8 cellular contexts compared by ENCODE assay signal in genomic region chr16:77584205-77584859, GRCh38.
DNase-seq lines count a peak whose midpoint lies in the region; ATAC-seq and TF ChIP-seq lines count a peak whose summit lies in the region.

No MANE protein-coding gene starts in this region.

- H3K36me3 Mint-ChIP-seq in CD4-positive, alpha-beta T cell (ENCODE audit: low read depth) = no peaks in the 10 kb centered on the region

- H3K79me2 ChIP-seq in Loucy (ENCODE audit: insufficient read depth, low read length) = no peaks in the 10 kb centered on the region
- no peaks in the 10 kb centered on the region for H3K79me2 ChIP-seq in SK-N-SH (ENCODE audit: insufficient read depth)

- H3K4me3 Mint-ChIP-seq in CD4-positive, alpha-beta T cell = no peak overlapping the region

- H3K9ac ChIP-seq in Loucy (ENCODE audit: low read depth, low read length, poor library complexity, severe bottlenecking) (no peak overlapping the region), SK-N-SH (no peak overlapping the region)

- no peak overlapping the region for H3K27ac ChIP-seq in CD4-positive, alpha-beta T cell (ENCODE audit: low read depth, low read length)
- no peak overlapping the region for H3K27ac ChIP-seq in SK-N-SH (ENCODE audit: low read depth in 2 of 2, low read length in 1 of 2)
- no peak overlapping the region for H3K27ac ChIP-seq in body of pancreas

- H3F3A ChIP-seq in Loucy (ENCODE audit: low read depth) (no peaks in the 10 kb centered on the region), SK-N-SH (replicated peaks; ENCODE audit: insufficient read depth) (no peaks in the 10 kb centered on the region)

- no peak for ATAC-seq in CD4-positive, alpha-beta T cell (ENCODE audit: poor library complexity)
- peak; percentile 59 for ATAC-seq in body of pancreas
- no peak for ATAC-seq in GM21423 (IDR thresholded peaks at IDR 0.05; ENCODE audit: unreplicated experiment)

- H3K4me3 ChIP-seq in Loucy (ENCODE audit: low read length, poor library complexity, severe bottlenecking) = no peak overlapping the region
- H3K4me3 ChIP-seq in SK-N-SH (ENCODE audit: low read depth in 2 of 2, low read length in 1 of 2) = no peak overlapping the region; a peak in 1 of 4 replicates
- H3K4me3 ChIP-seq in body of pancreas = no peak overlapping the region

- peak; percentile 93 for TF ChIP-seq RAD21 in SK-N-SH (IDR thresholded peaks at IDR 0.05; ENCODE audit: low read length)

- H3K9me2 ChIP-seq in Loucy (replicated peaks; ENCODE audit: low read depth, low read length) (no peaks in the 10 kb centered on the region), SK-N-SH (no peaks in the 10 kb centered on the region)

- no peak for TF ChIP-seq POLR2A in body of pancreas (IDR thresholded peaks at IDR 0.05)

- H3K27me3 ChIP-seq in CD4-positive, alpha-beta T cell (ENCODE audit: control insufficient read depth, insufficient read depth, low read length) = peaks cover 4% of the 10 kb centered on the region
- H3K27me3 ChIP-seq in Loucy (ENCODE audit: insufficient read depth, low read length, poor library complexity, severe bottlenecking) = no peaks in the 10 kb centered on the region
- H3K27me3 ChIP-seq in SK-N-SH (ENCODE audit: insufficient read depth) = no peaks in the 10 kb centered on the region
- H3K27me3 ChIP-seq in body of pancreas = no peaks in the 10 kb centered on the region

- H3K9me3 Mint-ChIP-seq in CD4-positive, alpha-beta T cell = no peaks in the 10 kb centered on the region

- DNase-seq in CD4-positive, alpha-beta T cell = peak in 8 of 10 experiments; percentile 8 to 29 (median 19)
- DNase-seq in GM19238 (ENCODE audit: insufficient read length, low spot score) = peak; percentile 9
- peak; percentile 55 for DNase-seq in SK-N-SH
- peak; percentile 50 to 67 (median 56) for DNase-seq in body of pancreas
- peak; percentile 83 for DNase-seq in inferior parietal cortex (ENCODE audit: extremely low spot score)
- DNase-seq in stimulated activated CD4-positive, alpha-beta T cell treated with anti-CD3 and anti-CD28 coated beads, Interleukin-1b, Interleukin-23, amount 100 ng/mL, for 48 hours = peak; percentile 35

- no peaks in the 10 kb centered on the region for H3K36me3 ChIP-seq in Loucy (ENCODE audit: insufficient read depth, low read length)
- no peaks in the 10 kb centered on the region for H3K36me3 ChIP-seq in SK-N-SH (replicated peaks in 1 of 2; ENCODE audit: control insufficient read depth in 1 of 2, insufficient read depth in 2 of 2, low read length in 1 of 2)
- H3K36me3 ChIP-seq in body of pancreas (replicated peaks in 1 of 2; ENCODE audit: insufficient read depth in 1 of 2, low read depth in 2 of 2) = no peaks in the 10 kb centered on the region

- no peaks in the 10 kb centered on the region for H4K20me1 ChIP-seq in Loucy (ENCODE audit: insufficient read depth, low read length, poor library complexity, severe bottlenecking)
- no peaks in the 10 kb centered on the region for H4K20me1 ChIP-seq in SK-N-SH (ENCODE audit: insufficient read depth)

- peaks cover 39% of the 10 kb centered on the region for H3K27me3 Mint-ChIP-seq in CD4-positive, alpha-beta T cell

- TF ChIP-seq EP300 in SK-N-SH (IDR thresholded peaks at IDR 0.05; ENCODE audit: borderline replicate concordance in 1 of 2, low read depth in 1 of 2, low read length in 1 of 2) = no peak

- peak; percentile 83 for TF ChIP-seq CTCF in CD4-positive, alpha-beta T cell (IDR thresholded peaks at IDR 0.05)
- TF ChIP-seq CTCF in Loucy (conservative IDR thresholded peaks at IDR 0.05; ENCODE audit: low read length) = peak; percentile 96
- TF ChIP-seq CTCF in SK-N-SH (IDR thresholded peaks at IDR 0.05) = peak; percentile 95
- TF ChIP-seq CTCF in body of pancreas (IDR thresholded peaks at IDR 0.05) = peak; percentile 78 to 96 (median 89)

- CTCF ChIA-PET in CD4-positive, alpha-beta T cell (lab: Charles Lee) = interaction anchor here (0.7 to 3.3 kb wide), 4 partner anchors 19 to 349 kb away, joined by 3 to 15 read pairs (median 3); no protein-coding TSS in a partner anchor
- CTCF ChIA-PET in SK-N-SH (lab: Yijun Ruan, JAX) = interaction anchor here (0.5 to 17.2 kb wide), 43 partner anchors 8 to 1654 kb away, joined by 3 to 317 read pairs (median 4); partner anchors contain the start of gene ADAMTS18

- no peaks in the 10 kb centered on the region for H3K4me1 Mint-ChIP-seq in CD4-positive, alpha-beta T cell (ENCODE audit: low read depth)

- no peak overlapping the region for H3K27ac Mint-ChIP-seq in CD4-positive, alpha-beta T cell

- POLR2A ChIA-PET in CD4-positive, alpha-beta T cell (lab: Charles Lee) = no interaction called here
- POLR2A ChIA-PET in SK-N-SH (lab: Yijun Ruan, JAX) = interaction anchor here (0.5 kb wide), 1 partner anchor 11 kb away, joined by 3 read pairs; no protein-coding TSS in a partner anchor

- H2AFZ ChIP-seq in Loucy (ENCODE audit: low read length) (no peak overlapping the region), SK-N-SH (ENCODE audit: low read depth) (no peak overlapping the region)

- intact Hi-C loops in CD4-positive, alpha-beta T cell (cut with DNase I, micrococcal nuclease) = loop anchor here (1.0 kb wide), 1 partner anchor 348 kb away; no protein-coding TSS in a partner anchor
- intact Hi-C loops in body of pancreas (cut with DNase I) = no loop called here

- no peaks in the 10 kb centered on the region for H3K9me3 ChIP-seq in CD4-positive, alpha-beta T cell (ENCODE audit: control insufficient read depth, low read length)
- H3K9me3 ChIP-seq in Loucy (ENCODE audit: insufficient read depth, low read depth, low read length) = no peaks in the 10 kb centered on the region
- H3K9me3 ChIP-seq in SK-N-SH = no peaks in the 10 kb centered on the region
- H3K9me3 ChIP-seq in body of pancreas = no peaks in the 10 kb centered on the region

- peaks cover 5% of the 10 kb centered on the region for H3K4me1 ChIP-seq in Loucy (ENCODE audit: insufficient read depth, low read length, poor library complexity, severe bottlenecking)
- H3K4me1 ChIP-seq in SK-N-SH (ENCODE audit: control insufficient read depth in 1 of 2, insufficient read depth in 2 of 2, low read depth in 1 of 2, low read length in 1 of 2) = no peaks in the 10 kb centered on the region; a peak in 1 of 4 replicates
- no peaks in the 10 kb centered on the region for H3K4me1 ChIP-seq in body of pancreas

- WGBS in SK-N-SH (ENCODE audit: low lambda C conversion rate) = 28% methylated on average over 7 of the region's 7 CpGs
- WGBS in body of pancreas, 2 donors = 27 to 29% methylated on average over 7 of the region's 7 CpGs

- H3K4me2 ChIP-seq in Loucy (ENCODE audit: low read depth, low read length, poor library complexity, severe bottlenecking) (no peak overlapping the region), SK-N-SH (no peak overlapping the region)

TF ChIP-seq in SK-N-SH, 30 proteins besides CTCF, POLR2A, EP300 and RAD21 (continues in another document):
- no peak for TF ChIP-seq IRF3 (IDR thresholded peaks at IDR 0.05; ENCODE audit: low read depth, low read length)
- no peak for TF ChIP-seq FOXJ3 (CRISPR knock-in tag; IDR thresholded peaks at IDR 0.05)
- no peak for TF ChIP-seq NFIC (IDR thresholded peaks at IDR 0.05; ENCODE audit: borderline replicate concordance)
- TF ChIP-seq SMC3 (IDR thresholded peaks at IDR 0.05; ENCODE audit: low read depth, low read length) = peak; percentile 96
- TF ChIP-seq TAF1 (IDR thresholded peaks at IDR 0.05; ENCODE audit: borderline replicate concordance, low read depth, low read length) = no peak
- TF ChIP-seq ZBTB33 (IDR thresholded peaks at IDR 0.05; ENCODE audit: borderline replicate concordance, low read depth) = no peak

Comparison
In these comparisons a context has a peak if more than half of its experiments do, and no peak if none do; other contexts are left out.
1. DNase-seq: peak in every context shown above with its lines; median percentile 83 in inferior parietal cortex; 56 in body of pancreas; 55 in SK-N-SH; 35 in stimulated activated CD4-positive, alpha-beta T cell treated with anti-CD3 and anti-CD28 coated beads, Interleukin-1b, Interleukin-23, amount 100 ng/mL, for 48 hours; 19 in CD4-positive, alpha-beta T cell; 9 in GM19238.